9 cellular contexts compared by ENCODE assay signal in genomic region chr5:180785151-180785781, GRCh38. TPM values are rescaled to one million over a fixed set of nuclear protein-coding genes. Genes with fewer than 3 reads are reported as not detected.
A peak's percentile ranks its signal among the peaks of the same experiment; 100 is the strongest.
DNase-seq lines count a peak whose midpoint lies in the region; ATAC-seq, FAIRE-seq and TF ChIP-seq lines count a peak whose summit lies in the region.
"Had no signal": no experiment of that assay in that cellular context is flagged by ENCODE, and none has a peak within 500 bp of the region (broad histone marks: within the 10 kb centered on the region; RNA-seq: fewer than 3 reads in every experiment).

No MANE protein-coding gene starts in this region.

- H3K9me3 ChIP-seq in HUES64 (ENCODE audit: insufficient read depth, low read depth, low read length): peaks cover 5% of the 10 kb centered on the region; the same call in 1 of the 2 replicates
- H3K9me3 ChIP-seq in stomach smooth muscle (ENCODE audit: control insufficient read depth in 2 of 2, low read length in 2 of 2): no peaks in the 10 kb centered on the region

- DNase-seq in bronchial epithelial cell (ENCODE audit: low read depth) (peak; percentile 55), kidney glomerular epithelial cell (lab: John Stamatoyannopoulos, UW) (peak; percentile 70), NCI-H82 (lab: John Stamatoyannopoulos, UW) (no peak), OCI-M2 (lab: John Stamatoyannopoulos, UW; ENCODE audit: unreplicated experiment) (no peak), DMS53 (lab: John Stamatoyannopoulos, UW) (no peak)
- DNase-seq: NCI-H1436 treated with DMSO at 0.1 percent for 48 hours had no signal

- no peaks in the 10 kb centered on the region for H3K27me3 ChIP-seq in HUES64 (ENCODE audit: insufficient read depth, low read length)
- H3K27me3 ChIP-seq in bronchial epithelial cell (ENCODE audit: control insufficient read depth, insufficient read depth, low read length): no peaks in the 10 kb centered on the region
- no peaks in the 10 kb centered on the region for H3K27me3 ChIP-seq in stomach smooth muscle (ENCODE audit: control insufficient read depth in 1 of 2, insufficient read depth in 2 of 2, low read length in 2 of 2)

- ATAC-seq in GM18520 (IDR thresholded peaks at IDR 0.05; ENCODE audit: unreplicated experiment): no peak

- H3K4me3 ChIP-seq in HUES64 (ENCODE audit: low read length): peak overlapping the region; percentile 31; the same call in 1 of the 2 replicates
- H3K4me3 ChIP-seq in bronchial epithelial cell (ENCODE audit: low read depth, low read length): no peak overlapping the region
- H3K4me3 ChIP-seq in stomach smooth muscle (ENCODE audit: low read length in 2 of 2): peak overlapping the region; percentile 32 to 49

- TF ChIP-seq CTCF in bronchial epithelial cell (IDR thresholded peaks at IDR 0.05; ENCODE audit: insufficient read depth, low read length, severe bottlenecking): no peak

- FAIRE-seq in bronchial epithelial cell (lab: Jason Lieb, UNC): no peak

- H3K27ac ChIP-seq in HUES64 (ENCODE audit: low read depth, low read length) (peak overlapping the region; percentile 90), stomach smooth muscle (ENCODE audit: low read length) (peak overlapping the region; percentile 82)

- WGBS in HUES64: 68% methylated on average over 14 of the region's 14 CpGs

- peaks cover 2% of the 10 kb centered on the region; the same call in 1 of the 2 replicates for H3K36me3 ChIP-seq in HUES64 (ENCODE audit: insufficient read depth, low read length)
- H3K36me3 ChIP-seq in bronchial epithelial cell (ENCODE audit: control insufficient read depth, insufficient read depth, low read length): peaks cover 5% of the 10 kb centered on the region
- H3K36me3 ChIP-seq in stomach smooth muscle (ENCODE audit: control insufficient read depth in 2 of 2, insufficient read depth in 2 of 2, low read length in 2 of 2): peaks cover 7 to 10% of the 10 kb centered on the region in 2 donors

- H3K4me1 ChIP-seq in HUES64 (ENCODE audit: insufficient read depth, low read length) (peaks cover 38% of the 10 kb centered on the region), stomach smooth muscle (ENCODE audit: control insufficient read depth, insufficient read depth, low read length) (peaks cover 31% of the 10 kb centered on the region)

- H3K9ac ChIP-seq in HUES64 (ENCODE audit: low read depth, low read length): peak overlapping the region; percentile 61; the same call in 1 of the 2 replicates
- peak overlapping the region; percentile 50 to 60 for H3K9ac ChIP-seq in stomach smooth muscle (ENCODE audit: low read length in 2 of 2)

RNA-seq across cellular contexts. Expression of gene MGAT1, which starts 17.3 kb away (rescaled TPM):
- 45.9 TPM for polyA plus RNA-seq in HUES64 (2013, experiment 1 of 2)
- polyA plus RNA-seq in HUES64 (2013, experiment 2 of 2): 49.1 TPM
- 62.1 and 78.2 TPM in 2 replicates for total RNA-seq in bronchial epithelial cell

RNA-seq across cellular contexts. Expression of gene OR2Y1, which starts 45.4 kb away (rescaled TPM):
- polyA plus RNA-seq in HUES64 (2013, experiment 1 of 2): not detected
- not detected for polyA plus RNA-seq in HUES64 (2013, experiment 2 of 2)
- total RNA-seq in bronchial epithelial cell: not detected in 2 replicates

Comparison
In these comparisons a context has a peak if more than half of its experiments do, and no peak if none do; other contexts are left out.
1. DNase-seq: peak in bronchial epithelial cell (single experiment) and kidney glomerular epithelial cell (single experiment); none in NCI-H82 (single experiment), OCI-M2 (single experiment) and DMS53 (single experiment).